1 cellular context compared by ENCODE assay signal in the genomic region with DNA sequence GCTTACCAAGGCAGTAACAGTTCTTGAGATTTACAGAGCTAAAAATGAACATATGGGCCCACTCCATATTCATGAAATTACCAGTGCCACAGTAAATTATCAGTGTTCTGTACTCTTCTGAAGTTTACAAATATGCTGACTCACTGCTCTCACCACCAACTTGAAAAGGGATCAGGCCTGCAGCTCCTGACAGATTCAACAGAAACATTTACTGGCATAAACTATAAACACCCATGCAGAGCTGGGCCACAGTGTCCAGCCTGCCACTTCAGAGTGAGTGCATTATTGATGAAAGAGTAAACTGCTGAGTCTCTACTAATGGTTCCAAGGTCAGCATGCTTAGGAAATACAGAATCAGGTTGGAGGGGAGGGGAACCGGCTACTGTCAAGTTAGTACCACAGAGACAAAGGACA.
TF ChIP-seq lines count a peak whose summit lies in the region.

No MANE protein-coding gene starts in this region.

TF ChIP-seq in K562, 482 proteins besides CTCF, POLR2A, EP300 and RAD21 (continued from another document):
- TF ChIP-seq, protein P1, sequence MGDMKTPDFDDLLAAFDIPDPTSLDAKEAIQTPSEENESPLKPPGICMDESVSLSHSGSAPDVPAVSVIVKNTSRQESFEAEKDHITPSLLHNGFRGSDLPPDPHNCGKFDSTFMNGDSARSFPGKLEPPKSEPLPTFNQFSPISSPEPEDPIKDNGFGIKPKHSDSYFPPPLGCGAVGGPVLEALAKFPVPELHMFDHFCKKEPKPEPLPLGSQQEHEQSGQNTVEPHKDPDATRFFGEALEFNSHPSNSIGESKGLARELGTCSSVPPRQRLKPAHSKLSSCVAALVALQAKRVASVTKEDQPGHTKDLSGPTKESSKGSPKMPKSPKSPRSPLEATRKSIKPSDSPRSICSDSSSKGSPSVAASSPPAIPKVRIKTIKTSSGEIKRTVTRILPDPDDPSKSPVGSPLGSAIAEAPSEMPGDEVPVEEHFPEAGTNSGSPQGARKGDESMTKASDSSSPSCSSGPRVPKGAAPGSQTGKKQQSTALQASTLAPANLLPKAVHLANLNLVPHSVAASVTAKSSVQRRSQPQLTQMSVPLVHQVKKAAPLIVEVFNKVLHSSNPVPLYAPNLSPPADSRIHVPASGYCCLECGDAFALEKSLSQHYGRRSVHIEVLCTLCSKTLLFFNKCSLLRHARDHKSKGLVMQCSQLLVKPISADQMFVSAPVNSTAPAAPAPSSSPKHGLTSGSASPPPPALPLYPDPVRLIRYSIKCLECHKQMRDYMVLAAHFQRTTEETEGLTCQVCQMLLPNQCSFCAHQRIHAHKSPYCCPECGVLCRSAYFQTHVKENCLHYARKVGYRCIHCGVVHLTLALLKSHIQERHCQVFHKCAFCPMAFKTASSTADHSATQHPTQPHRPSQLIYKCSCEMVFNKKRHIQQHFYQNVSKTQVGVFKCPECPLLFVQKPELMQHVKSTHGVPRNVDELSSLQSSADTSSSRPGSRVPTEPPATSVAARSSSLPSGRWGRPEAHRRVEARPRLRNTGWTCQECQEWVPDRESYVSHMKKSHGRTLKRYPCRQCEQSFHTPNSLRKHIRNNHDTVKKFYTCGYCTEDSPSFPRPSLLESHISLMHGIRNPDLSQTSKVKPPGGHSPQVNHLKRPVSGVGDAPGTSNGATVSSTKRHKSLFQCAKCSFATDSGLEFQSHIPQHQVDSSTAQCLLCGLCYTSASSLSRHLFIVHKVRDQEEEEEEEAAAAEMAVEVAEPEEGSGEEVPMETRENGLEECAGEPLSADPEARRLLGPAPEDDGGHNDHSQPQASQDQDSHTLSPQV (IDR thresholded peaks at IDR 0.05): 0 out of 2 replicates have a peak, but pooled peaks have one; percentile 51
- TF ChIP-seq MAFK (IDR thresholded peaks at IDR 0.05; ENCODE audit: low read length): peak; percentile 87
- TF ChIP-seq MAFG (tag; conservative IDR thresholded peaks at IDR 0.05): peak; percentile 97
- no peak for TF ChIP-seq ZNF583 (CRISPR knock-in tag; IDR thresholded peaks at IDR 0.05)
- peak; percentile 95 for TF ChIP-seq NFE2 (IDR thresholded peaks at IDR 0.05; ENCODE audit: low read depth)
- TF ChIP-seq PHF8 (IDR thresholded peaks at IDR 0.05; ENCODE audit: borderline replicate concordance, low read length): no peak
